In the genomic region with DNA sequence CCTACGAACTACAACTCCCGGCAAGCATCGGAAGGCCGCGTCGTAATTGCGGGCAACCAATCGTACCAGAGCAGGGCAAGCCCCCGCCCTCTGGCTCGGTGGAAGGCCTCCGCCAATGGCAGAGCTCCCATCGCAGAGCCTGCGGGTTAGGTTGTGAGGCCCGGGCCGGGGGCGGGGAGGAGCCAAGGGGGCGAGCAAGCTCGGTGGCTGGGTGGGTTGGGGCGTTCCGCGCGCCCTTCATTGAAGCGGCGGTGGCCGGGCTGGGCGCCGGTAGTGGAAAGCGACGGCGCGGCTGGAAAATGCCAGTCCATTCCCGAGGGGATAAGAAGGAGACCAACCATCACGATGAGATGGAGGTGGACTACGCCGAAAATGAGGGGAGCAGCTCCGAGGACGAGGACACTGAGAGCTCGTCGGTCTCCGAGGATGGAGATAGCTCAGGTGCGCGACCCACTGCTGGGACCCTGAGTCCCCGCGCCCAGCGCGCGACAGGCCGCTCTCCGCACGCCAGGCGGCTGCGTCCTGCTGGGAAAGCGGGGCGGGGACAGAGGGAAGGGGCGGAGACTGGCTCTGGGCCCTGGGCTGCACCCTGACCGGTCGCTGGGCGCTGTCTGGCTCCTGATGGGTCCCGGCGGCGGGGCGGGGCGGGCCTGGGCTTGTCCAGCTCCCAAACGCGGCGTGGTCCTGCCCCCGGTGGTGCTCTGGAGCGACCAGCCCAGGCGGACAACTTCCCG, we compare ENCODE assay signal across 8 cellular contexts. TPM values are rescaled to one million over a fixed set of nuclear protein-coding genes. Genes with fewer than 3 reads are reported as not detected.
A peak's percentile ranks its signal among the peaks of the same experiment; 100 is the strongest.
DNase-seq lines count a peak whose midpoint lies in the region; FAIRE-seq and TF ChIP-seq lines count a peak whose summit lies in the region.

A gene with protein sequence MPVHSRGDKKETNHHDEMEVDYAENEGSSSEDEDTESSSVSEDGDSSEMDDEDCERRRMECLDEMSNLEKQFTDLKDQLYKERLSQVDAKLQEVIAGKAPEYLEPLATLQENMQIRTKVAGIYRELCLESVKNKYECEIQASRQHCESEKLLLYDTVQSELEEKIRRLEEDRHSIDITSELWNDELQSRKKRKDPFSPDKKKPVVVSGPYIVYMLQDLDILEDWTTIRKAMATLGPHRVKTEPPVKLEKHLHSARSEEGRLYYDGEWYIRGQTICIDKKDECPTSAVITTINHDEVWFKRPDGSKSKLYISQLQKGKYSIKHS (plus strand): TSS at position 121 of the 734 bp plus-strand sequence. CDS start 179 bp downstream, at position 300.

- peaks cover 10% of the 10 kb centered on the region for H3K4me1 ChIP-seq in DOHH2 (ENCODE audit: control insufficient read depth, low read length)
- peaks cover 5% of the 10 kb centered on the region; the same call in 1 of the 2 replicates for H3K4me1 ChIP-seq in GM23248 (ENCODE audit: insufficient read depth)
- H3K4me1 ChIP-seq in Karpas-422 (ENCODE audit: low read length), result peaks cover 36% of the 10 kb centered on the region
- H3K4me1 ChIP-seq in esophagus squamous epithelium, result peaks cover 7 to 42% (median 11%) of the 10 kb centered on the region in 3 donors

- TF ChIP-seq CTCF in DOHH2 (IDR thresholded peaks at IDR 0.05; ENCODE audit: low read depth, low read length, poor library complexity, severe bottlenecking), result no peak
- TF ChIP-seq CTCF in esophagus squamous epithelium (IDR thresholded peaks at IDR 0.05), result peak in 1 of 6 experiments; percentile 9

- H3F3A ChIP-seq in DOHH2 (ENCODE audit: control insufficient read depth, insufficient read depth) (peaks cover 5% of the 10 kb centered on the region; the same call in 1 of the 2 replicates), GM23248 (ENCODE audit: insufficient read depth) (peaks cover 9% of the 10 kb centered on the region)

- peak in 2 of 4 donors; percentile 58 to 91 for TF ChIP-seq POLR2A in esophagus squamous epithelium (IDR thresholded peaks at IDR 0.05)

- H3K9me3 Mint-ChIP-seq in activated T-helper 1 cell treated with anti-CD3 and anti-CD28 coated beads, Interleukin-12 subunit alpha, Interleukin-12 subunit beta, Interleukin-2, Interleukin-4 antibody, amounts not matched to agents 30 ng/mL and 10 ng/mL and 1 ng/mL, durations not matched to agents 14 hours and 24 hours and 36 hours, result no peaks in the 10 kb centered on the region

- H4K20me1 ChIP-seq in DOHH2 (ENCODE audit: control insufficient read depth, insufficient read depth, low read depth, low read length), result no peaks in the 10 kb centered on the region
- H4K20me1 ChIP-seq in GM23248 (ENCODE audit: insufficient read depth), result no peaks in the 10 kb centered on the region
- H4K20me1 ChIP-seq in Karpas-422 (ENCODE audit: insufficient read depth, low read depth, low read length), result no peaks in the 10 kb centered on the region; the same call in 1 of the 2 replicates

- H3K27ac ChIP-seq in DOHH2 (ENCODE audit: low read depth, low read length), result peak within 1 kb of the TSS; percentile 67
- peak within 1 kb of the TSS; percentile 91 for H3K27ac ChIP-seq in GM23248
- H3K27ac ChIP-seq in Karpas-422 (ENCODE audit: low read length), result peak within 1 kb of the TSS; percentile 87
- H3K27ac ChIP-seq in esophagus squamous epithelium, result peak within 1 kb of the TSS; percentile 93 to 100 (median 99)

- WGBS in GM23248 (ENCODE audit: low coverage in 1 of 2, low lambda C conversion rate in 2 of 2, missing lambda C conversion rate in 2 of 2), 2 experiments, result 1 to 2% methylated on average over 51 to 62 of the region's 70 CpGs
- 0% methylated on average over 15 to 18 of the region's 70 CpGs for WGBS in esophagus squamous epithelium, 2 donors

- peak within 1 kb of the TSS; percentile 90 for H3K4me3 ChIP-seq in DOHH2 (ENCODE audit: low read length)
- peak within 1 kb of the TSS; percentile 93 for H3K4me3 ChIP-seq in GM23248
- peak within 1 kb of the TSS; percentile 86 for H3K4me3 ChIP-seq in Karpas-422 (ENCODE audit: low read length)
- H3K4me3 ChIP-seq in esophagus squamous epithelium, result peak within 1 kb of the TSS; percentile 73 to 98 (median 78)

- H3K4me3 Mint-ChIP-seq in activated T-helper 1 cell treated with anti-CD3 and anti-CD28 coated beads, Interleukin-12 subunit alpha, Interleukin-12 subunit beta, Interleukin-2, Interleukin-4 antibody, amounts not matched to agents 30 ng/mL and 10 ng/mL and 1 ng/mL, durations not matched to agents 14 hours and 24 hours and 36 hours, result peak within 1 kb of the TSS; percentile 88

- peak; percentile 70 for FAIRE-seq in RCC 7860 (lab: Jason Lieb, UNC)

- H2AFZ ChIP-seq in GM23248, result peak within 1 kb of the TSS; percentile 97
- peak within 1 kb of the TSS; percentile 71 for H2AFZ ChIP-seq in Karpas-422 (ENCODE audit: low read length)

- peaks cover 5% of the 10 kb centered on the region for H3K36me3 ChIP-seq in DOHH2 (ENCODE audit: control insufficient read depth, low read length)
- H3K36me3 ChIP-seq in GM23248 (ENCODE audit: low read depth), result no peaks in the 10 kb centered on the region
- peaks cover 11% of the 10 kb centered on the region; the same call in 1 of the 2 replicates for H3K36me3 ChIP-seq in Karpas-422 (ENCODE audit: insufficient read depth, low read length)
- H3K36me3 ChIP-seq in esophagus squamous epithelium, result peaks cover 0 to 2% (median 0%) of the 10 kb centered on the region in 3 donors

- H3K27ac Mint-ChIP-seq in activated T-helper 1 cell treated with anti-CD3 and anti-CD28 coated beads, Interleukin-12 subunit alpha, Interleukin-12 subunit beta, Interleukin-2, Interleukin-4 antibody, amounts not matched to agents 30 ng/mL and 10 ng/mL and 1 ng/mL, durations not matched to agents 14 hours and 24 hours and 36 hours, result peak within 1 kb of the TSS; percentile 90

- no peaks in the 10 kb centered on the region for H3K27me3 ChIP-seq in DOHH2 (ENCODE audit: control insufficient read depth, low read length)
- H3K27me3 ChIP-seq in GM23248 (replicated peaks; ENCODE audit: insufficient read depth), result no peaks in the 10 kb centered on the region
- H3K27me3 ChIP-seq in Karpas-422 (ENCODE audit: low read length), result no peaks in the 10 kb centered on the region
- no peaks in the 10 kb centered on the region for H3K27me3 ChIP-seq in esophagus squamous epithelium

- peaks cover 4% of the 10 kb centered on the region for H3K27me3 Mint-ChIP-seq in activated T-helper 1 cell treated with anti-CD3 and anti-CD28 coated beads, Interleukin-12 subunit alpha, Interleukin-12 subunit beta, Interleukin-2, Interleukin-4 antibody, amounts not matched to agents 30 ng/mL and 10 ng/mL and 1 ng/mL, durations not matched to agents 14 hours and 24 hours and 36 hours (ENCODE audit: insufficient read depth)

- peaks cover 28% of the 10 kb centered on the region for H3K79me2 ChIP-seq in DOHH2 (ENCODE audit: control insufficient read depth, low read length)
- H3K79me2 ChIP-seq in GM23248 (ENCODE audit: insufficient read depth), result peaks cover 14% of the 10 kb centered on the region
- peaks cover 50% of the 10 kb centered on the region for H3K79me2 ChIP-seq in Karpas-422 (ENCODE audit: low read length)

- intact Hi-C loops in activated T-helper 1 cell treated with anti-CD3 and anti-CD28 coated beads, Interleukin-12 subunit alpha, Interleukin-12 subunit beta, Interleukin-2, Interleukin-4 antibody, amounts not matched to agents 30 ng/mL and 10 ng/mL and 1 ng/mL, durations not matched to agents 14 hours and 24 hours and 36 hours (cut with micrococcal nuclease), result loop anchor here (1.0 to 10.0 kb wide), 12 partner anchors 17 to 1364 kb away; a partner anchor contains a TSS
- intact Hi-C loops in esophagus squamous epithelium (cut with DNase I), result no loop called here

- DNase-seq in GM23248 (peak; percentile 99), Karpas-422 (peak; percentile 100), RCC 7860 (ENCODE audit: low spot score) (peak; percentile 89), esophagus squamous epithelium (lab: John Stamatoyannopoulos, UW) (peak; percentile 96), myocyte (ENCODE audit: low read depth) (peak; percentile 99)
- peak; percentile 96 for DNase-seq in activated T-helper 1 cell treated with anti-CD3 and anti-CD28 coated beads, Interleukin-12 subunit alpha, Interleukin-12 subunit beta, Interleukin-2, Interleukin-4 antibody, amounts not matched to agents 30 ng/mL and 10 ng/mL and 1 ng/mL, durations not matched to agents 14 hours and 24 hours and 36 hours (ENCODE audit: low spot score)
- peak; percentile 94 to 96 for DNase-seq in stimulated activated CD8-positive, alpha-beta memory T cell treated with anti-CD3 and anti-CD28 coated beads, Interleukin-7, amount 100 ng/mL, for 4 hours (ENCODE audit: low read depth in 2 of 2)

- H3K9ac ChIP-seq in GM23248 (peak within 1 kb of the TSS; percentile 93), Karpas-422 (ENCODE audit: low read length) (peak within 1 kb of the TSS; percentile 97)

- in situ Hi-C loops in GM23248 (cut with MboI), result no loop called here

- peaks cover 16% of the 10 kb centered on the region for H3K4me1 Mint-ChIP-seq in activated T-helper 1 cell treated with anti-CD3 and anti-CD28 coated beads, Interleukin-12 subunit alpha, Interleukin-12 subunit beta, Interleukin-2, Interleukin-4 antibody, amounts not matched to agents 30 ng/mL and 10 ng/mL and 1 ng/mL, durations not matched to agents 14 hours and 24 hours and 36 hours (ENCODE audit: low read depth)

- peaks cover 5% of the 10 kb centered on the region for H3K36me3 Mint-ChIP-seq in activated T-helper 1 cell treated with anti-CD3 and anti-CD28 coated beads, Interleukin-12 subunit alpha, Interleukin-12 subunit beta, Interleukin-2, Interleukin-4 antibody, amounts not matched to agents 30 ng/mL and 10 ng/mL and 1 ng/mL, durations not matched to agents 14 hours and 24 hours and 36 hours (ENCODE audit: low read depth)

- H3K4me2 ChIP-seq in DOHH2 (ENCODE audit: low read length), result peak within 1 kb of the TSS; percentile 79
- H3K4me2 ChIP-seq in GM23248 (ENCODE audit: unreplicated experiment), result peak within 1 kb of the TSS; percentile 99
- H3K4me2 ChIP-seq in Karpas-422 (ENCODE audit: low read depth, low read length, poor library complexity, severe bottlenecking), result peak within 1 kb of the TSS; percentile 87

- H3K9me2 ChIP-seq in DOHH2 (replicated peaks; ENCODE audit: control insufficient read depth, low read length) (no peaks in the 10 kb centered on the region), GM23248 (ENCODE audit: insufficient read depth) (no peaks in the 10 kb centered on the region), Karpas-422 (replicated peaks; ENCODE audit: insufficient read depth, low read length) (no peaks in the 10 kb centered on the region)

- H3K9me3 ChIP-seq in DOHH2 (ENCODE audit: control insufficient read depth, insufficient read depth, low read length) (no peaks in the 10 kb centered on the region), GM23248 (ENCODE audit: low read depth) (no peaks in the 10 kb centered on the region), Karpas-422 (ENCODE audit: low read length) (no peaks in the 10 kb centered on the region), esophagus squamous epithelium (no peaks in the 10 kb centered on the region)

RNA-seq across cellular contexts. Expression of the gene that starts here (rescaled TPM):
- total RNA-seq in GM23248 (2014; rRNA removed; shearing (Covaris generic)), result 5.6 and 6.6 TPM in 2 replicates
- polyA plus RNA-seq in GM23248 (2016; fragmentation: Nextera tagmentation; extraction: Ambion mirVana), result 9.5 and 9.9 TPM in 2 replicates
- total RNA-seq in Karpas-422 (2014; rRNA removed; shearing (Covaris generic); ENCODE audit: low replicate concordance), result 22.7 and 24.2 TPM in 2 replicates
- total RNA-seq in activated T-helper 1 cell treated with anti-CD3 and anti-CD28 coated beads, Interleukin-12 subunit alpha, Interleukin-12 subunit beta, Interleukin-2, Interleukin-4 antibody, amounts not matched to agents 30 ng/mL and 10 ng/mL and 1 ng/mL, durations not matched to agents 14 hours and 24 hours and 36 hours, result 6.3 and 9.1 TPM in 2 replicates
- total RNA-seq in esophagus squamous epithelium, result 1 to 10 TPM; 2.4 to 9.0 (median 5.3) TPM
- 12.4 and 26.3 TPM in 2 replicates for total RNA-seq in myocyte
- polyA plus RNA-seq in myocyte (2012), result 7.0 TPM

Comparison
In these comparisons a context has a peak if more than half of its experiments do, and no peak if none do; other contexts are left out.
1. Peak in every context shown above with its lines: DNase-seq, H3K4me3 ChIP-seq and H3K27ac ChIP-seq.